ENCODE assay signal across 1 cellular context in genomic region chr7:32116436-32116835, GRCh38.
TF ChIP-seq lines count a peak whose summit lies in the region.

No MANE protein-coding gene starts in this region.

TF ChIP-seq in HepG2, 621 proteins besides CTCF, POLR2A, EP300 and RAD21:
- TF ChIP-seq TFAP4 (IDR thresholded peaks at IDR 0.05; ENCODE audit: borderline replicate concordance, low read depth) (no peak), ZNF619 (CRISPR knock-in tag; IDR thresholded peaks at IDR 0.05) (no peak), ZNF644 (CRISPR knock-in tag; IDR thresholded peaks at IDR 0.05; ENCODE audit: low read depth) (no peak), FOXP1 (IDR thresholded peaks at IDR 0.05) (no peak), FOXP1 (CRISPR knock-in tag; IDR thresholded peaks at IDR 0.05) (no peak), ZNF253 (CRISPR knock-in tag; IDR thresholded peaks at IDR 0.05; ENCODE audit: borderline replicate concordance) (no peak), IRF9 (CRISPR knock-in tag; IDR thresholded peaks at IDR 0.05; ENCODE audit: borderline replicate concordance) (no peak), ZNF713 (CRISPR knock-in tag; IDR thresholded peaks at IDR 0.05) (no peak), ZEB1 (IDR thresholded peaks at IDR 0.05; ENCODE audit: insufficient replicate concordance, low read depth) (no peak)
TF ChIP-seq in HepG2: peak in this region for 0.
